In genomic region chr11:67563354-67564114, GRCh38 we compare ENCODE assay signal across 1 cellular context.
A peak's percentile ranks its signal among the peaks of the same experiment; 100 is the strongest.
TF ChIP-seq lines count a peak whose summit lies in the region.

No MANE protein-coding gene starts in this region.

TF ChIP-seq in SK-N-SH, 30 proteins besides CTCF, POLR2A, EP300 and RAD21 (continued from another document):
- TF ChIP-seq REST (IDR thresholded peaks at IDR 0.05; ENCODE audit: low read depth, low read length) (no peak), SMC3 (IDR thresholded peaks at IDR 0.05; ENCODE audit: low read depth, low read length) (no peak), RCOR1 (IDR thresholded peaks at IDR 0.05; ENCODE audit: low read length) (no peak), MAX (IDR thresholded peaks at IDR 0.05; ENCODE audit: low read depth) (peak; percentile 17; the same call in 1 of the 2 replicates), GABPA (IDR thresholded peaks at IDR 0.05; ENCODE audit: low read depth) (no peak), NFIC (IDR thresholded peaks at IDR 0.05; ENCODE audit: borderline replicate concordance) (peak; percentile 68), FOSL2 (IDR thresholded peaks at IDR 0.05; ENCODE audit: borderline replicate concordance, low read depth) (peak; percentile 65), RXRA (IDR thresholded peaks at IDR 0.05; ENCODE audit: borderline replicate concordance, low read depth) (peak; percentile 78; the same call in 1 of the 2 replicates), YY1 (IDR thresholded peaks at IDR 0.05; ENCODE audit: low read depth) (peak; percentile 47; the same call in 1 of the 2 replicates), IRF3 (IDR thresholded peaks at IDR 0.05; ENCODE audit: low read depth, low read length) (no peak), CHD2 (IDR thresholded peaks at IDR 0.05; ENCODE audit: low read length, partially characterized antibody) (no peak), TCF12 (IDR thresholded peaks at IDR 0.05) (peak; percentile 53; the same call in 1 of the 2 replicates), FOXM1 (IDR thresholded peaks at IDR 0.05; ENCODE audit: low read depth) (no peak)
